Comparison of ENCODE assay signal across 19 cellular contexts in the genomic region with DNA sequence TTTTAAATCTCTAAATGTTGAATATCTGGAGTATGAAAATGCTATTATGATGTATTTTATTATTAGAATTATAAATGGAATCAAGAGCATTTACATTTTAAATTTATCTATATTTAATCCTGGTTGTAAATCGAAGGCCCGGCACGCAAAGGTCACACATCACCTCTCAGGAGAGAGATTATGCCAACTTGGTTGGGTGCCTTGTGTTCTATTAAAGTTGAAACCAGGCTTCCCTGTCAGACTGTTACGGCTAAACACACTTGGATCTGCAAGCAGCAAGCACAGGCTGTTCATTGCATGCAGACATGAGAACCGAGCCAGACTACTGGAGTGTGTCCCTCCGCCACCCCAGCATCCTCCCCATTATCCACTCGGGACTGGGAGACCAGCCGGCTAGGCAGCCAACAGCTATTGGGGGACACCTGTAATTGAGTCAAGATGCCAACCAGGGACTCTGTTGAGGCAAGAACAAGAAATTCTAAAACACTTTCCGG. TPM values are rescaled to one million over a fixed set of nuclear protein-coding genes. Genes with fewer than 3 reads are reported as not detected.
DNase-seq lines count a peak whose midpoint lies in the region; ATAC-seq and TF ChIP-seq lines count a peak whose summit lies in the region.
"Had no signal": no experiment of that assay in that cellular context is flagged by ENCODE, and none has a peak within 500 bp of the region (broad histone marks: within the 10 kb centered on the region; RNA-seq: fewer than 3 reads in every experiment).

No MANE protein-coding gene starts in this region.

- TF ChIP-seq POLR2A in Peyer's patch (IDR thresholded peaks at IDR 0.05) = no peak
- no peak for TF ChIP-seq POLR2A in prostate gland (IDR thresholded peaks at IDR 0.05)

- H3K27me3 ChIP-seq in Peyer's patch (no peaks in the 10 kb centered on the region), prostate gland (replicated peaks; ENCODE audit: insufficient read depth) (peaks cover 3% of the 10 kb centered on the region), lower lobe of right lung (ENCODE audit: low read depth) (no peaks in the 10 kb centered on the region)
- H3K27me3 ChIP-seq: SJCRH30 had no signal

- H3K36me3 Mint-ChIP-seq in naive B cell = peaks cover 0 to 8% of the 10 kb centered on the region in 2 donors

- H3K4me1 Mint-ChIP-seq in naive B cell = peaks cover 44 to 69% (median 44%) of the 10 kb centered on the region in 3 donors

- ATAC-seq in left ventricle myocardium superior = peak; percentile 28
- ATAC-seq in naive B cell (ENCODE audit: low read depth in 2 of 2) = no peak
- no peak for ATAC-seq in lower lobe of right lung

- TF ChIP-seq CTCF in Peyer's patch (IDR thresholded peaks at IDR 0.05) = no peak
- no peak for TF ChIP-seq CTCF in prostate gland (IDR thresholded peaks at IDR 0.05)
- TF ChIP-seq CTCF in lower lobe of right lung (IDR thresholded peaks at IDR 0.05) = no peak

- DNase-seq in left ventricle myocardium superior = no peak
- no peak for DNase-seq in cardiac septum (ENCODE audit: low spot score)
- no peak for DNase-seq in Peyer's patch
- DNase-seq in naive B cell = no peak
- no peak for DNase-seq in stimulated activated CD4-positive, alpha-beta T cell treated with anti-CD3 and anti-CD28 coated beads, Interleukin-2, amount 100 ng/mL, for 48 hours
- no peak for DNase-seq in prostate gland (ENCODE audit: low spot score)
- DNase-seq in lower lobe of right lung = no peak
- DNase-seq: AML-193, Kasumi-1, NCI-H1417, NCI-H1694 treated with DMSO at 0.1 percent for 48 hours, NCI-H2081 treated with DMSO at 0.1 percent for 48 hours, NCI-H2171 treated with DMSO at 0.1 percent for 48 hours, NCI-H446, NCI-H526, PC-9, SJCRH30, T-helper 1 cell had no signal

- H3K9me3 ChIP-seq in Peyer's patch (no peaks in the 10 kb centered on the region), prostate gland (no peaks in the 10 kb centered on the region), lower lobe of right lung (no peaks in the 10 kb centered on the region)
- H3K9me3 ChIP-seq: SJCRH30 had no signal

- H3K4me3 ChIP-seq in Peyer's patch = no peak overlapping the region
- no peak overlapping the region for H3K4me3 ChIP-seq in prostate gland
- H3K4me3 ChIP-seq in lower lobe of right lung = no peak overlapping the region
- H3K4me3 ChIP-seq: PC-9, SJCRH30 had no signal

- H3K36me3 ChIP-seq in Peyer's patch = no peaks in the 10 kb centered on the region
- H3K36me3 ChIP-seq in prostate gland = no peaks in the 10 kb centered on the region
- H3K36me3 ChIP-seq in lower lobe of right lung = no peaks in the 10 kb centered on the region
- H3K36me3 ChIP-seq: SJCRH30 had no signal

- H3K4me1 ChIP-seq in Peyer's patch (peaks cover 0 to 3% (median 0%) of the 10 kb centered on the region in 4 donors), prostate gland (replicated peaks) (no peaks in the 10 kb centered on the region), lower lobe of right lung (peaks cover 12% of the 10 kb centered on the region)
- H3K4me1 ChIP-seq: SJCRH30 had no signal

- H3K4me3 Mint-ChIP-seq in naive B cell = peak overlapping the region in 4 of 8 donors; percentile 48 to 54 (median 50)

- peaks cover 0 to 5% (median 0%) of the 10 kb centered on the region in 3 donors for H3K27me3 Mint-ChIP-seq in naive B cell

- WGBS in prostate gland = 72% methylated on average over 9 of the region's 9 CpGs

- H3K27ac Mint-ChIP-seq in naive B cell = peak overlapping the region in 5 of 6 donors; percentile 49 to 98 (median 93)

- H3K27ac ChIP-seq in Peyer's patch (peak overlapping the region in 3 of 4 donors; percentile 16 to 81 (median 31)), prostate gland (no peak overlapping the region), lower lobe of right lung (no peak overlapping the region)
- H3K27ac ChIP-seq: PC-9, RWPE1, SJCRH30 had no signal

- intact Hi-C loops in left ventricle myocardium superior (cut with micrococcal nuclease) = no loop called here
- intact Hi-C loops in cardiac septum (cut with DNase I) = no loop called here
- intact Hi-C loops in prostate gland (cut with DNase I) = no loop called here
- intact Hi-C loops in lower lobe of right lung (cut with DNase I) = no loop called here

- H3K9me3 Mint-ChIP-seq in naive B cell = peaks cover 0 to 4% (median 0%) of the 10 kb centered on the region in 7 donors

RNA-seq across cellular contexts. Expression of gene SEL1L3, which starts 16.4 kb away (rescaled TPM):
- total RNA-seq in left ventricle myocardium superior (2.8 TPM), cardiac septum (3.3 TPM), Peyer's patch (100 to 1,000 TPM in 3 of 4 donors, 10 to 100 TPM in 1; 91.4 to 194 (median 134) TPM), prostate gland (10 to 100 TPM; 22.2 to 26.1 TPM), lower lobe of right lung (70.5 TPM)
- polyA plus RNA-seq in naive B cell (ENCODE audit: low read depth in 6 of 6) = 100 to 1,000 TPM; 129 to 288 (median 195) TPM

RNA-seq across cellular contexts. Expression of gene SMIM20, which starts 34.9 kb away (rescaled TPM):
- total RNA-seq in left ventricle myocardium superior (38.2 TPM), cardiac septum (34.7 TPM), Peyer's patch (10 to 100 TPM; 11.6 to 55.7 (median 31.3) TPM), prostate gland (10 to 100 TPM; 34.7 to 35.7 TPM), lower lobe of right lung (25.7 TPM)
- polyA plus RNA-seq in naive B cell (ENCODE audit: low read depth in 6 of 6) = 10 to 100 TPM; 57.8 to 83.2 (median 71.3) TPM

Comparison
In these comparisons a context has a peak if more than half of its experiments do, and no peak if none do; other contexts are left out.
1. H3K27ac ChIP-seq: peak in Peyer's patch (3 of 4); none in prostate gland (0 of 2) and lower lobe of right lung (single experiment).